Comparison of ENCODE assay signal across 8 cellular contexts in genomic region chr3:130110622-130111169, GRCh38. TPM values are rescaled to one million over a fixed set of nuclear protein-coding genes. Genes with fewer than 3 reads are reported as not detected.
A peak's percentile ranks its signal among the peaks of the same experiment; 100 is the strongest.
DNase-seq lines count a peak whose midpoint lies in the region; ATAC-seq and TF ChIP-seq lines count a peak whose summit lies in the region.
"Not testable (repeated sequence)": the region's sequence is repeated elsewhere in the genome, so short reads cannot be mapped to it uniquely, and the experiment has no call there.

No MANE protein-coding gene starts in this region.

- not testable (repeated sequence) for TF ChIP-seq CTCF in BJ (IDR thresholded peaks at IDR 0.05; ENCODE audit: insufficient read depth, low read depth, low read length); HL-60 (IDR thresholded peaks at IDR 0.05; ENCODE audit: insufficient read depth, low read length); cardiac fibroblast (IDR thresholded peaks at IDR 0.05; ENCODE audit: low read depth, low read length); heart left ventricle (IDR thresholded peaks at IDR 0.05)

- H3K36me3 ChIP-seq in BJ (ENCODE audit: control insufficient read depth, insufficient read depth, low read length); heart left ventricle; naive thymus-derived CD4-positive, alpha-beta T cell (ENCODE audit: control insufficient read depth in 2 of 3, insufficient read depth in 3 of 3, low read length in 3 of 3): not testable (repeated sequence)

- 3 to 6% (median 3%) methylated on average over 15 to 17 of the region's 17 CpGs for WGBS in heart left ventricle, 4 donors

- H3K27ac ChIP-seq in HL-60 (replicated peaks) (peak overlapping the region; percentile 76), heart left ventricle (peak overlapping the region in 11 of 12 donors; percentile 17 to 90 (median 72))
- H3K27ac ChIP-seq in naive thymus-derived CD4-positive, alpha-beta T cell (ENCODE audit: low read depth, low read length) = peak overlapping the region; percentile 90

- intact Hi-C loops in activated CD4-positive, alpha-beta T cell treated with anti-CD3 and anti-CD28 coated beads, Interleukin-2, amount 10 ng/mL, durations not matched to agents 24 days and 14 days (cut with micrococcal nuclease) = loop anchor here (2.0 to 5.0 kb wide), 3 partner anchors 218 to 1272 kb away; partner anchors contain the start of genes ATP2C1, NUDT16 and TMCC1
- intact Hi-C loops in heart left ventricle (cut with DNase I) = not testable (repeated sequence)
- intact Hi-C loops in naive thymus-derived CD4-positive, alpha-beta T cell (cut with micrococcal nuclease) = loop anchor here (1.0 to 5.0 kb wide), 12 partner anchors 69 to 1493 kb away; partner anchors contain the start of genes PIK3R4 (in 2 of the 2), TMCC1 (in 2 of the 2), ASTE1 (in 1 of the 2) and IFT122 (in 1 of the 2)

- H3K4me1 ChIP-seq in heart left ventricle = peaks cover 0 to 17% (median 4%) of the 10 kb centered on the region in 12 donors
- not testable (repeated sequence) for H3K4me1 ChIP-seq in naive thymus-derived CD4-positive, alpha-beta T cell (ENCODE audit: control insufficient read depth in 2 of 2, insufficient read depth in 2 of 2, low read length in 2 of 2)

- not testable (repeated sequence) for H3K27me3 Mint-ChIP-seq in activated CD4-positive, alpha-beta T cell treated with anti-CD3 and anti-CD28 coated beads, Interleukin-2, amount 10 ng/mL, durations not matched to agents 24 days and 14 days
- peaks cover 0 to 14% (median 0%) of the 10 kb centered on the region in 5 donors for H3K27me3 Mint-ChIP-seq in naive thymus-derived CD4-positive, alpha-beta T cell

- H3K9me3 ChIP-seq in heart left ventricle; naive thymus-derived CD4-positive, alpha-beta T cell (ENCODE audit: control insufficient read depth in 2 of 3, low read length in 3 of 3): not testable (repeated sequence)

- POLR2A ChIA-PET in BJ (lab: Charles Lee) = interaction anchor here (0.6 to 1.0 kb wide), 2 partner anchors 169 to 331 kb away, joined by 5 to 10 read pairs; no protein-coding TSS in a partner anchor
- POLR2A ChIA-PET in naive thymus-derived CD4-positive, alpha-beta T cell (lab: Charles Lee) = interaction anchor here (0.9 kb wide), 1 partner anchor 642 kb away, joined by 3 read pairs; no protein-coding TSS in a partner anchor

- H3K4me1 Mint-ChIP-seq in activated CD4-positive, alpha-beta T cell treated with anti-CD3 and anti-CD28 coated beads, Interleukin-2, amount 10 ng/mL, durations not matched to agents 24 days and 14 days = peaks cover 13% of the 10 kb centered on the region
- H3K4me1 Mint-ChIP-seq in naive thymus-derived CD4-positive, alpha-beta T cell = peaks cover 11 to 23% (median 13%) of the 10 kb centered on the region in 7 donors
- H3K4me1 Mint-ChIP-seq in stimulated activated effector memory CD8-positive, alpha-beta T cell treated with anti-CD3 and anti-CD28 coated beads, Interleukin-12 subunit alpha, Interleukin-12 subunit beta, amount 100 ng/mL, for 72 hours = peaks cover 29% of the 10 kb centered on the region

- CTCF ChIA-PET in BJ (lab: Yijun Ruan, JAX) = interaction anchor here (1.2 to 1.5 kb wide), 2 partner anchors 12 to 168 kb away, joined by 3 to 5 read pairs; no protein-coding TSS in a partner anchor
- CTCF ChIA-PET in naive thymus-derived CD4-positive, alpha-beta T cell (lab: Charles Lee) = not testable (repeated sequence)

- not testable (repeated sequence) for ATAC-seq in heart left ventricle; naive thymus-derived CD4-positive, alpha-beta T cell; stimulated activated effector memory CD8-positive, alpha-beta T cell treated with anti-CD3 and anti-CD28 coated beads, Interleukin-12 subunit alpha, Interleukin-12 subunit beta, amount 100 ng/mL, for 72 hours

- peak overlapping the region; percentile 97 for H3K4me3 Mint-ChIP-seq in activated CD4-positive, alpha-beta T cell treated with anti-CD3 and anti-CD28 coated beads, Interleukin-2, amount 10 ng/mL, durations not matched to agents 24 days and 14 days
- H3K4me3 Mint-ChIP-seq in naive thymus-derived CD4-positive, alpha-beta T cell = peak overlapping the region; percentile 85 to 100 (median 98)
- H3K4me3 Mint-ChIP-seq in stimulated activated effector memory CD8-positive, alpha-beta T cell treated with anti-CD3 and anti-CD28 coated beads, Interleukin-12 subunit alpha, Interleukin-12 subunit beta, amount 100 ng/mL, for 72 hours = peak overlapping the region; percentile 87

- peak overlapping the region; percentile 99 for H3K27ac Mint-ChIP-seq in activated CD4-positive, alpha-beta T cell treated with anti-CD3 and anti-CD28 coated beads, Interleukin-2, amount 10 ng/mL, durations not matched to agents 24 days and 14 days
- H3K27ac Mint-ChIP-seq in naive thymus-derived CD4-positive, alpha-beta T cell = peak overlapping the region; percentile 81 to 100 (median 92)
- peak overlapping the region; percentile 93 for H3K27ac Mint-ChIP-seq in stimulated activated effector memory CD8-positive, alpha-beta T cell treated with anti-CD3 and anti-CD28 coated beads, Interleukin-12 subunit alpha, Interleukin-12 subunit beta, amount 100 ng/mL, for 72 hours

- DNase-seq in BJ (ENCODE audit: low read depth) (peak; percentile 33), HL-60 (ENCODE audit: low read depth in 1 of 2, low spot score in 1 of 2) (peak; percentile 18 to 34), NCI-H748 (lab: John Stamatoyannopoulos, UW; ENCODE audit: unreplicated experiment) (peak; percentile 20), cardiac fibroblast (ENCODE audit: low read depth in 2 of 2) (peak; percentile 57 to 72)
- DNase-seq in activated CD4-positive, alpha-beta T cell treated with anti-CD3 and anti-CD28 coated beads, Interleukin-2, amount 10 ng/mL, durations not matched to agents 24 days and 14 days = peak; percentile 75
- DNase-seq in heart left ventricle = not testable (repeated sequence)
- peak in 1 of 9 donors; percentile 28 for DNase-seq in naive thymus-derived CD4-positive, alpha-beta T cell
- DNase-seq in stimulated activated effector memory CD8-positive, alpha-beta T cell treated with anti-CD3 and anti-CD28 coated beads, Interleukin-12 subunit alpha, Interleukin-12 subunit beta, amount 100 ng/mL, for 72 hours (ENCODE audit: low spot score in 2 of 2) = peak in 1 of 2 donors; percentile 59

- H3K4me3 ChIP-seq in BJ (ENCODE audit: low read depth, low read length) (peak overlapping the region; percentile 80), HL-60 (replicated peaks; ENCODE audit: insufficient read depth, low read length) (peak overlapping the region; percentile 89), cardiac fibroblast (replicated peaks in 1 of 2; ENCODE audit: low read depth in 2 of 2, low read length in 2 of 2) (peak overlapping the region; percentile 76 to 84), heart left ventricle (peak overlapping the region; percentile 33 to 98 (median 77))
- peak overlapping the region; percentile 58 for H3K4me3 ChIP-seq in naive thymus-derived CD4-positive, alpha-beta T cell (ENCODE audit: low read length)

- not testable (repeated sequence) for H3K27me3 ChIP-seq in BJ (ENCODE audit: control insufficient read depth, insufficient read depth, low read length); HL-60 (ENCODE audit: insufficient read depth, poor library complexity, severe bottlenecking); heart left ventricle; naive thymus-derived CD4-positive, alpha-beta T cell (ENCODE audit: control insufficient read depth in 2 of 2, insufficient read depth in 2 of 2, low read length in 2 of 2)

- not testable (repeated sequence) for H3K36me3 Mint-ChIP-seq in activated CD4-positive, alpha-beta T cell treated with anti-CD3 and anti-CD28 coated beads, Interleukin-2, amount 10 ng/mL, durations not matched to agents 24 days and 14 days (ENCODE audit: low read depth); naive thymus-derived CD4-positive, alpha-beta T cell; stimulated activated effector memory CD8-positive, alpha-beta T cell treated with anti-CD3 and anti-CD28 coated beads, Interleukin-12 subunit alpha, Interleukin-12 subunit beta, amount 100 ng/mL, for 72 hours

- H3K9me3 Mint-ChIP-seq in activated CD4-positive, alpha-beta T cell treated with anti-CD3 and anti-CD28 coated beads, Interleukin-2, amount 10 ng/mL, durations not matched to agents 24 days and 14 days; naive thymus-derived CD4-positive, alpha-beta T cell; stimulated activated effector memory CD8-positive, alpha-beta T cell treated with anti-CD3 and anti-CD28 coated beads, Interleukin-12 subunit alpha, Interleukin-12 subunit beta, amount 100 ng/mL, for 72 hours: not testable (repeated sequence)

- not testable (repeated sequence) for TF ChIP-seq POLR2A in heart left ventricle (IDR thresholded peaks at IDR 0.05)

RNA-seq across cellular contexts. Expression of gene ALG1L2, which starts 29.1 kb away (rescaled TPM):
- polyA plus RNA-seq in BJ (2011; rRNA removed) (0.33 TPM in 1 of 2 replicates, not detected in the other), heart left ventricle (not detected)
- 0.38 and 0.46 TPM in 2 replicates for polyA minus RNA-seq in BJ (2011; rRNA and poly(A)+ RNA removed)
- not detected in 2 replicates for total RNA-seq in activated CD4-positive, alpha-beta T cell treated with anti-CD3 and anti-CD28 coated beads, Interleukin-2, amount 10 ng/mL, durations not matched to agents 24 days and 14 days
- under 1 TPM in 2 of 9 donors, not detected in 7; 0.38 to 0.45 TPM for total RNA-seq in heart left ventricle
- total RNA-seq in naive thymus-derived CD4-positive, alpha-beta T cell = 1 to 10 TPM in 3 of 5 experiments, under 1 TPM in 1, not detected in 1; 0.90 to 2.0 (median 1.6) TPM
- polyA plus RNA-seq in naive thymus-derived CD4-positive, alpha-beta T cell = not detected
